In the genomic region with DNA sequence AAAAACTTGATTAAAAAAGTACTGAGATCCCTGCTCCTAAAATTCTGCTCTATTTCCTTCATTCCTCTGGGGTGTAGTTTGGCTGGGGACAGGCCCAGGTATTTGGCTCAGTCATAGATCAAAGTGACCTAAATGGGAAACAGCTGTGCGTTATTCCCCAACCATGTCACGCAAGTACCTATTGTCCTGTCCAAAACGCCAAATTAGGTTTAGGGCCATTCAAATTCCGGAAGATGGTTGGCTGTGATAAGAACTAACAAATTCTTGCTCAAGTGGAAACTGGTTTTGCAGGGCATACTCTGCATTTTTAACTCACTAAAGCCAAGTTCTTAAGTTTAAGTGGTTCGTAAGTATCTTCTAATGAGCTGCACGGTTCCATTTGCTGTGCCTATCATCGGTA, we compare ENCODE assay signal across 17 cellular contexts.
DNase-seq lines count a peak whose midpoint lies in the region; ATAC-seq and TF ChIP-seq lines count a peak whose summit lies in the region.
"Had no signal": no experiment of that assay in that cellular context is flagged by ENCODE, and none has a peak within 500 bp of the region (broad histone marks: within the 10 kb centered on the region; RNA-seq: fewer than 3 reads in every experiment).

No MANE protein-coding gene starts in this region.

- H3K27ac ChIP-seq in tibial nerve: peak overlapping the region in 1 of 4 donors; percentile 57
- H3K27ac ChIP-seq: 22Rv1, C4-2B, SJCRH30 had no signal

- no peak for ATAC-seq in GM19035 (IDR thresholded peaks at IDR 0.05; ENCODE audit: unreplicated experiment)

- TF ChIP-seq POLR2A in tibial nerve (IDR thresholded peaks at IDR 0.05): no peak

- H3K36me3 ChIP-seq in tibial nerve: no peaks in the 10 kb centered on the region
- H3K36me3 ChIP-seq: HAP-1, SJCRH30 had no signal

- H3K4me3 ChIP-seq in tibial nerve: no peak overlapping the region
- H3K4me3 ChIP-seq: HAP-1, SJCRH30 had no signal

- DNase-seq in SIG-M5 treated with dmso at 0.1 percent for 504 hours (lab: John Stamatoyannopoulos, UW; ENCODE audit: unreplicated experiment) (peak; percentile 54), SIG-M5 (lab: John Stamatoyannopoulos, UW) (no peak), dermis blood vessel endothelial cell (peak; percentile 98), left kidney (ENCODE audit: low read depth, low spot score) (peak; percentile 65), tibial nerve (ENCODE audit: low spot score in 2 of 2) (no peak), NCI-H510A (lab: John Stamatoyannopoulos, UW) (no peak)
- DNase-seq in activated naive CD4-positive, alpha-beta T cell treated with anti-CD3 and anti-CD28 coated beads, Interleukin-2, amount 10 ng/mL, durations not matched to agents 7 days and 5 days: no peak
- DNase-seq: activated CD4-positive, alpha-beta T cell treated with anti-CD3 and anti-CD28 coated beads, Interleukin-2, amount 10 ng/mL, durations not matched to agents 7 days and 5 days; NCI-H1105 treated with DMSO at 0.1 percent for 48 hours; SJCRH30; small intestine had no signal

- peaks cover 0 to 8% (median 2%) of the 10 kb centered on the region in 4 donors for H3K4me1 ChIP-seq in tibial nerve
- H3K4me1 ChIP-seq: SJCRH30 had no signal

- no peak for TF ChIP-seq CTCF in tibial nerve (IDR thresholded peaks at IDR 0.05)

- no peak overlapping the region for H3K27ac Mint-ChIP-seq in activated naive CD4-positive, alpha-beta T cell treated with anti-CD3 and anti-CD28 coated beads, Interleukin-2, amount 10 ng/mL, durations not matched to agents 7 days and 5 days
- H3K27ac Mint-ChIP-seq: activated CD4-positive, alpha-beta T cell treated with anti-CD3 and anti-CD28 coated beads, Interleukin-2, amount 10 ng/mL, durations not matched to agents 7 days and 5 days; IgD-negative memory B cell; stimulated activated naive CD8-positive, alpha-beta T cell treated with anti-CD3 and anti-CD28 coated beads, Interleukin-15, Interleukin-2, amounts not matched to agents 100 ng/mL and 50 ng/mL, for 24 hours had no signal

- no peaks in the 10 kb centered on the region for H3K27me3 ChIP-seq in tibial nerve
- H3K27me3 ChIP-seq: SJCRH30 had no signal

- no peak overlapping the region for H3K4me3 Mint-ChIP-seq in activated naive CD4-positive, alpha-beta T cell treated with anti-CD3 and anti-CD28 coated beads, Interleukin-2, amount 10 ng/mL, durations not matched to agents 7 days and 5 days
- H3K4me3 Mint-ChIP-seq: activated CD4-positive, alpha-beta T cell treated with anti-CD3 and anti-CD28 coated beads, Interleukin-2, amount 10 ng/mL, durations not matched to agents 7 days and 5 days; IgD-negative memory B cell; stimulated activated naive CD8-positive, alpha-beta T cell treated with anti-CD3 and anti-CD28 coated beads, Interleukin-15, Interleukin-2, amounts not matched to agents 100 ng/mL and 50 ng/mL, for 24 hours had no signal

- peaks cover 12% of the 10 kb centered on the region for H3K27me3 Mint-ChIP-seq in activated naive CD4-positive, alpha-beta T cell treated with anti-CD3 and anti-CD28 coated beads, Interleukin-2, amount 10 ng/mL, durations not matched to agents 7 days and 5 days
- H3K27me3 Mint-ChIP-seq: activated CD4-positive, alpha-beta T cell treated with anti-CD3 and anti-CD28 coated beads, Interleukin-2, amount 10 ng/mL, durations not matched to agents 7 days and 5 days; IgD-negative memory B cell; stimulated activated naive CD8-positive, alpha-beta T cell treated with anti-CD3 and anti-CD28 coated beads, Interleukin-15, Interleukin-2, amounts not matched to agents 100 ng/mL and 50 ng/mL, for 24 hours had no signal

- WGBS in tibial nerve, 2 donors: 62 to 68% methylated on average over 7 of the region's 7 CpGs

- H3K4me1 Mint-ChIP-seq in activated naive CD4-positive, alpha-beta T cell treated with anti-CD3 and anti-CD28 coated beads, Interleukin-2, amount 10 ng/mL, durations not matched to agents 7 days and 5 days: peaks cover 23% of the 10 kb centered on the region

- CTCF ChIA-PET in activated naive CD4-positive, alpha-beta T cell treated with anti-CD3 and anti-CD28 coated beads, Interleukin-2, amount 10 ng/mL, durations not matched to agents 7 days and 5 days (lab: Charles Lee): interaction anchor here (0.9 kb wide), 1 partner anchor 11 kb away, joined by 3 read pairs; no protein-coding TSS in a partner anchor

- H3K9me3 Mint-ChIP-seq in activated naive CD4-positive, alpha-beta T cell treated with anti-CD3 and anti-CD28 coated beads, Interleukin-2, amount 10 ng/mL, durations not matched to agents 7 days and 5 days: peaks cover 4% of the 10 kb centered on the region
- H3K9me3 Mint-ChIP-seq: stimulated activated naive CD8-positive, alpha-beta T cell treated with anti-CD3 and anti-CD28 coated beads, Interleukin-15, Interleukin-2, amounts not matched to agents 100 ng/mL and 50 ng/mL, for 24 hours had no signal

- TF ChIP-seq EP300 in tibial nerve (IDR thresholded peaks at IDR 0.05): peak; percentile 66 to 88

- peaks cover 4% of the 10 kb centered on the region for H3K36me3 Mint-ChIP-seq in activated naive CD4-positive, alpha-beta T cell treated with anti-CD3 and anti-CD28 coated beads, Interleukin-2, amount 10 ng/mL, durations not matched to agents 7 days and 5 days
- H3K36me3 Mint-ChIP-seq: IgD-negative memory B cell had no signal

- peaks cover 0 to 3% (median 0%) of the 10 kb centered on the region in 4 donors for H3K9me3 ChIP-seq in tibial nerve
- H3K9me3 ChIP-seq: SJCRH30 had no signal

Comparison
In these comparisons a context has a peak if more than half of its experiments do, and no peak if none do; other contexts are left out.
1. DNase-seq: peak in SIG-M5 treated with dmso at 0.1 percent for 504 hours (single experiment), dermis blood vessel endothelial cell (single experiment) and left kidney (single experiment); none in SIG-M5 (single experiment), tibial nerve (0 of 2), NCI-H510A (single experiment) and activated naive CD4-positive, alpha-beta T cell treated with anti-CD3 and anti-CD28 coated beads, Interleukin-2, amount 10 ng/mL, durations not matched to agents 7 days and 5 days (single experiment).